In the genomic region with DNA sequence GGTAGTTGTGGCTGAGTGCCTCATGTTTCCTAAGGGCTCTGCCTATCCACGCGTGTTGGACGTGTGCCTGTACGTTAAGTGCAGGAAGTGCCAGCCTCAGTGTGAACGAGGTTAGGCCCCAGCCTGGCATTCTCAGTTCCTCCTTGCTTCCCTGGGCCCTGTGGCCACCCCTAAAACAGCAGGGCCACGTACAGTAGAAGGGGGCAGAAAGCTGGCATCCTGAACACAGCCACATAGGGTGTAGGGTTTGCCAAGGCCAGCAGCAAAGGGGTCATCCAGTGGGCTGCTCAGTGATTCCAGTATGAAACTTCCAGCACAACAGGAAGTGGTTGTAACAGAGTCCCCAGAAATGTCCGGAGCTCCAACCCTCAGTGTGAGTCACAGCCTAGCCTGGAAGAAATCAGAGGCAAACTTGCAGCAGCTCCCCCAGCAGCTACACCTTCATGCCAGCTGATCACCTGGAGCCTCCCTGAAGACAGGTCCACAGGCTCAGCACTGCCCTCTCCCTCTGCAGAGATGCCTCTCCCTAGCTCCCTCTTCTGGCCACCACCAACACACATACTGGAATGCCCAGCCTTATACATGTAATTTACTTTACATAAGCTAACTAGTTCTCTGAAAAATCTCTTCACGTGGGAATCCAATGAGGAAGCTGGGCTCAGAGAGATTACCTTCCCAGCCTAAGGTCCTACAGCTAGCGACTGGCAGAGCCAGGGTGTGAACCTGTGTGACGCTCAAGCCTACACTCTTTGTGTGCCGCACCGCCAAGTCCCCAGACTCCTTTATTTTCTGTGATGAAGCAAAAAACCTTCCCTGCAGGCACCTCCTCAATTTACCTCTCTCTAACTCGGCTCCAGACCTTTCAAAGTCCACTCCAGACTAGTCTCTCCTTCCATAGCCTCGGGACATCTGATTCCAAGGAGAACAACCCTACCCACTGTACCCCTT, we compare ENCODE assay signal across 8 cellular contexts. TPM values are rescaled to one million over a fixed set of nuclear protein-coding genes. Genes with fewer than 3 reads are reported as not detected.
DNase-seq lines count a peak whose midpoint lies in the region; ATAC-seq and TF ChIP-seq lines count a peak whose summit lies in the region.

No MANE protein-coding gene starts in this region.

- H3K27me3 Mint-ChIP-seq in neural progenitor cell (ENCODE audit: insufficient read depth, low read depth), result no peaks in the 10 kb centered on the region

- peak overlapping the region; percentile 79 for H2AFZ ChIP-seq in neural progenitor cell (replicated peaks)

- no peaks in the 10 kb centered on the region for H3K79me2 ChIP-seq in neural progenitor cell (ENCODE audit: low read depth)

- no peak overlapping the region for H3K4me3 Mint-ChIP-seq in neural progenitor cell

- H3K4me1 Mint-ChIP-seq in neural progenitor cell, result no peaks in the 10 kb centered on the region

- no peak overlapping the region for H3K27ac Mint-ChIP-seq in neural progenitor cell

- TF ChIP-seq CTCF in WERI-Rb-1 (IDR thresholded peaks at IDR 0.05; ENCODE audit: low read depth, low read length) (peak; percentile 80), fibroblast of pulmonary artery (IDR thresholded peaks at IDR 0.05; ENCODE audit: low read length, missing control alignments) (peak; percentile 62), neural progenitor cell (IDR thresholded peaks at IDR 0.05) (peak; percentile 76)

- DNase-seq in NCI-H2081 (lab: John Stamatoyannopoulos, UW) (peak; percentile 20 to 32), NCI-H2081 treated with DMSO at 0.1 percent for 48 hours (lab: John Stamatoyannopoulos, UW) (no peak), NCI-H1105 (lab: John Stamatoyannopoulos, UW) (peak; percentile 6), WERI-Rb-1 (peak; percentile 73), fibroblast of pulmonary artery (ENCODE audit: low read depth) (peak; percentile 55), neural progenitor cell (ENCODE audit: low spot score) (peak; percentile 76)

- H3K9me3 ChIP-seq in WERI-Rb-1 (ENCODE audit: severe bottlenecking) (no peaks in the 10 kb centered on the region), neural progenitor cell (ENCODE audit: low read depth) (no peaks in the 10 kb centered on the region)

- H4K20me1 ChIP-seq in neural progenitor cell (ENCODE audit: low read depth), result no peaks in the 10 kb centered on the region

- H3K27ac ChIP-seq in WERI-Rb-1 (no peak overlapping the region), neural progenitor cell (no peak overlapping the region)

- no peaks in the 10 kb centered on the region for H3F3A ChIP-seq in neural progenitor cell (ENCODE audit: low read depth)

- H3K27me3 ChIP-seq in WERI-Rb-1 (ENCODE audit: insufficient read depth, low read depth, severe bottlenecking), result no peaks in the 10 kb centered on the region
- no peaks in the 10 kb centered on the region for H3K27me3 ChIP-seq in neural progenitor cell

- no peaks in the 10 kb centered on the region for H3K4me1 ChIP-seq in neural progenitor cell

- peak; percentile 29 for ATAC-seq in GM21717 (IDR thresholded peaks at IDR 0.05; ENCODE audit: unreplicated experiment)
- ATAC-seq in GM21526 (IDR thresholded peaks at IDR 0.05; ENCODE audit: low FRiP score, unreplicated experiment), result no peak

- no peaks in the 10 kb centered on the region for H3K9me3 Mint-ChIP-seq in neural progenitor cell

- H3K4me2 ChIP-seq in neural progenitor cell, result no peak overlapping the region

- no peaks in the 10 kb centered on the region for H3K36me3 ChIP-seq in WERI-Rb-1
- H3K36me3 ChIP-seq in neural progenitor cell, result no peaks in the 10 kb centered on the region

- H3K36me3 Mint-ChIP-seq in neural progenitor cell, result no peaks in the 10 kb centered on the region

- H3K9ac ChIP-seq in neural progenitor cell, result no peak overlapping the region

- no peak overlapping the region for H3K4me3 ChIP-seq in WERI-Rb-1 (ENCODE audit: low read depth, low read length)
- H3K4me3 ChIP-seq in fibroblast of pulmonary artery (replicated peaks; ENCODE audit: low read depth, low read length), result no peak overlapping the region
- H3K4me3 ChIP-seq in neural progenitor cell, result no peak overlapping the region

RNA-seq across cellular contexts. Expression of a gene that starts 26.6 kb away (rescaled TPM):
- total RNA-seq in neural progenitor cell (ENCODE audit: low replicate concordance), result 0.07 and 0.22 TPM in 2 replicates

RNA-seq across cellular contexts. Expression of a gene that starts 59.7 kb away (rescaled TPM):
- not detected in 2 replicates for total RNA-seq in neural progenitor cell (ENCODE audit: low replicate concordance)
